20 cellular contexts compared by ENCODE assay signal in the genomic region with DNA sequence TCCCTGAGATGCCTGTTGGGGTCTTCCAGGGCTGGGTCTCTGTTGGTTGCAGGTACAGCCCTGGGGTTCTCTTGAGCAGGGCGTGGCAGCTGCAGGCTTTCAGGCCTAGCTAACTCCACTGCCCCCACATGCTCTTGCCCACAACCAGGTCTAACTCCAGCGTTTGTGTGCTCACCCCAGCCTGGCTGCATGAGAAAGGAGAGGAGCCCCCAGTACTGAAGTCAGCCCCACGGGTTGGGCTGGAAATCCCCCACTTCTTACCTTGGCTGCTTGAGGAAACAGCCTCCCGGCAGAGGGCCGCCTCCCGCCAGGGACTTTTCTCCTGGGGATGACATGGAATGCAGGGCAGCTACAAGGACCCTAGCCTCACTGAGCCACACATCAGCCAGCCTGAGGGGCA. TPM values are rescaled to one million over a fixed set of nuclear protein-coding genes. Genes with fewer than 3 reads are reported as not detected.
"Had no signal": no experiment of that assay in that cellular context is flagged by ENCODE, and none has a peak within 500 bp of the region (broad histone marks: within the 10 kb centered on the region; RNA-seq: fewer than 3 reads in every experiment).

No MANE protein-coding gene starts in this region.

- H3K27ac Mint-ChIP-seq: activated CD4-positive, alpha-beta memory T cell treated with anti-CD3 and anti-CD28 coated beads, Interleukin-2, amount 10 ng/mL, durations not matched to agents 7 days and 5 days; activated CD4-positive, alpha-beta T cell treated with anti-CD3 and anti-CD28 coated beads for 36 hours; T-helper 17 cell had no signal

- H3K27ac ChIP-seq: ascending aorta, body of pancreas had no signal

- DNase-seq: activated CD4-positive, alpha-beta memory T cell treated with anti-CD3 and anti-CD28 coated beads, Interleukin-2, amount 10 ng/mL, durations not matched to agents 7 days and 5 days; activated CD4-positive, alpha-beta T cell treated with anti-CD3 and anti-CD28 coated beads for 36 hours; activated CD4-positive, alpha-beta T cell treated with anti-CD3 and anti-CD28 coated beads, Interleukin-2, amount 50 U/mL, for 1 hour; activated CD8-positive, alpha-beta memory T cell treated with anti-CD3 and anti-CD28 coated beads, Interleukin-2, amount 50 U/mL, for 4 hours; activated naive CD4-positive, alpha-beta T cell treated with anti-CD3 and anti-CD28 coated beads, Interleukin-2, amount 50 U/mL, for 16 hours; amniotic stem cell; body of pancreas; central memory CD4-positive, alpha-beta T cell; NCI-H1048; NCI-H146; NCI-H187 treated with DMSO at 0.1 percent for 48 hours; NCI-H2081 treated with DMSO at 0.1 percent for 48 hours; NCI-H446; NCI-H524; SIG-M5; T-helper 17 cell; T-helper 9 cell had no signal

- H3K9me3 ChIP-seq: ascending aorta, body of pancreas had no signal

- H3K4me3 Mint-ChIP-seq: activated CD4-positive, alpha-beta memory T cell treated with anti-CD3 and anti-CD28 coated beads, Interleukin-2, amount 10 ng/mL, durations not matched to agents 7 days and 5 days; activated CD4-positive, alpha-beta T cell treated with anti-CD3 and anti-CD28 coated beads for 36 hours; T-helper 17 cell had no signal

- H3K27me3 ChIP-seq: ascending aorta, body of pancreas had no signal

- H3K4me1 ChIP-seq: ascending aorta had no signal

- H3K27me3 Mint-ChIP-seq: activated CD4-positive, alpha-beta T cell treated with anti-CD3 and anti-CD28 coated beads for 36 hours had no signal

- H3K9me3 Mint-ChIP-seq: activated CD4-positive, alpha-beta memory T cell treated with anti-CD3 and anti-CD28 coated beads, Interleukin-2, amount 10 ng/mL, durations not matched to agents 7 days and 5 days had no signal

- H3K4me3 ChIP-seq: ascending aorta, body of pancreas had no signal

- H3K36me3 ChIP-seq: ascending aorta had no signal

- ATAC-seq: activated CD4-positive, alpha-beta T cell treated with anti-CD3 and anti-CD28 coated beads for 36 hours; body of pancreas; T-helper 17 cell had no signal

RNA-seq across cellular contexts. Expression of a gene that starts 16.7 kb away (rescaled TPM):
- total RNA-seq: activated CD4-positive, alpha-beta memory T cell treated with anti-CD3 and anti-CD28 coated beads, Interleukin-2, amount 10 ng/mL, durations not matched to agents 7 days and 5 days; bronchial epithelial cell; T-helper 17 cell had no signal

RNA-seq across cellular contexts. Expression of a gene that starts 38.4 kb away (rescaled TPM):
- total RNA-seq: activated CD4-positive, alpha-beta memory T cell treated with anti-CD3 and anti-CD28 coated beads, Interleukin-2, amount 10 ng/mL, durations not matched to agents 7 days and 5 days; ascending aorta; LHCN-M2 had no signal
